Comparison of ENCODE assay signal across 8 cellular contexts in the genomic region with DNA sequence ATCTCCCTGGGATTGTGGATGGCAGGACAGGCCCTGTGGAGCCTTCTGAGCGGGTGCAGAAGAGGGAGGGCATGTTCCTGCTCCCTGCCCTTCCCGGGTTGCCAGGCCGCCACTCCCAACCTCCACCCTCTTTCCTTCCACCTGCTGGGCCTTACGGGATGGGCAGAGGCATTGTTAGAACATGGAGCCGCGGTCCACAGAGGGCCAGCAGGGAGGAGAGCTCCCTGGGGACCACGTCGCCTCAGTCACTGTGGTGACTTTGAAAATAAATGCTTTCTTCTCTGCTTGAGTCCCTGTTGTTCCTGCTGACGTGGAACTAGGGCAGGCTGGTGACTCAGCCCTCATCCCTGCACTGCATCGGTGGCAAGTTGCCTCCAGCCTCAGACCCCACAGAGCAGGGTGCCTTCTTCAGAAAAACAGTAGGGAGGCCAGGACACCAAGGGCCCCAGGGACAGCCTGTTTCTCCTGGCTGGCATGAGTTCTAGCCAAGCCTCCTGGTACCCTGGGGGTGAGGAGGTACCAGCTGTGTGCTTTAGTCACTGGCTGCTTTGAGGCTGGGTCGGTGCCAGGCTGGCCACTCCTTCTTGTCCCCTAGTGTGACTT.
DNase-seq lines count a peak whose midpoint lies in the region; ATAC-seq and TF ChIP-seq lines count a peak whose summit lies in the region.

No MANE protein-coding gene starts in this region.

- no peaks in the 10 kb centered on the region for H3K9me3 ChIP-seq in esophagus muscularis mucosa
- H3K9me3 ChIP-seq in parathyroid adenoma (ENCODE audit: control insufficient read depth, low read length) = no peaks in the 10 kb centered on the region

- H2AFZ ChIP-seq in parathyroid adenoma = no peak overlapping the region

- H3K27ac ChIP-seq in esophagus muscularis mucosa (replicated peaks in 1 of 4) (peak overlapping the region; percentile 65 to 76 (median 72)), parathyroid adenoma (peak overlapping the region; percentile 13)

- no peaks in the 10 kb centered on the region for H3K36me3 ChIP-seq in esophagus muscularis mucosa
- H3K36me3 ChIP-seq in parathyroid adenoma (ENCODE audit: control insufficient read depth, insufficient read depth, low read length) = no peaks in the 10 kb centered on the region

- intact Hi-C loops in esophagus muscularis mucosa (cut with DNase I) = loop anchor here (5.0 kb wide), 1 partner anchor 33 kb away; no protein-coding TSS in a partner anchor

- peaks cover 78% of the 10 kb centered on the region for H3K79me2 ChIP-seq in parathyroid adenoma

- H3K27me3 ChIP-seq in esophagus muscularis mucosa (no peaks in the 10 kb centered on the region), parathyroid adenoma (ENCODE audit: control insufficient read depth, insufficient read depth, low read length) (no peaks in the 10 kb centered on the region)

- TF ChIP-seq CTCF in esophagus muscularis mucosa (IDR thresholded peaks at IDR 0.05) (no peak), parathyroid adenoma (IDR thresholded peaks at IDR 0.05) (no peak)

- no peak for ATAC-seq in HG02588 (IDR thresholded peaks at IDR 0.05; ENCODE audit: unreplicated experiment)

- H3K4me2 ChIP-seq in parathyroid adenoma (ENCODE audit: low read length) = no peak overlapping the region

- peak; percentile 13 for DNase-seq in activated naive CD4-positive, alpha-beta T cell treated with anti-CD3 and anti-CD28 coated beads, Interleukin-2, amount 50 U/mL, for 16 hours
- no peak for DNase-seq in activated naive CD4-positive, alpha-beta T cell (lab: John Stamatoyannopoulos, UW)
- DNase-seq in RPMI7951 (ENCODE audit: low read depth) (peak; percentile 93), esophagus muscularis mucosa (ENCODE audit: extremely low spot score) (no peak), GOT3 (lab: John Stamatoyannopoulos, UW) (no peak), iPS-NIHi11 (ENCODE audit: low spot score) (no peak)

- no peak overlapping the region for H3K9ac ChIP-seq in parathyroid adenoma

- H3K4me3 ChIP-seq in esophagus muscularis mucosa (no peak overlapping the region), parathyroid adenoma (ENCODE audit: low read depth, low read length) (no peak overlapping the region)

- TF ChIP-seq EP300 in esophagus muscularis mucosa (IDR thresholded peaks at IDR 0.05) = no peak

- H3K4me1 ChIP-seq in esophagus muscularis mucosa (peaks cover 42 to 64% (median 61%) of the 10 kb centered on the region in 4 donors), parathyroid adenoma (peaks cover 17% of the 10 kb centered on the region)

- TF ChIP-seq POLR2A in esophagus muscularis mucosa (IDR thresholded peaks at IDR 0.05; ENCODE audit: low read depth) = no peak

- WGBS in esophagus muscularis mucosa = 53% methylated on average over 9 of the region's 11 CpGs

Comparison
In these comparisons a context has a peak if more than half of its experiments do, and no peak if none do; other contexts are left out.
1. DNase-seq: peak in activated naive CD4-positive, alpha-beta T cell treated with anti-CD3 and anti-CD28 coated beads, Interleukin-2, amount 50 U/mL, for 16 hours (single experiment) and RPMI7951 (single experiment); none in activated naive CD4-positive, alpha-beta T cell (0 of 4), esophagus muscularis mucosa (single experiment), GOT3 (single experiment) and iPS-NIHi11 (single experiment).